In genomic region chr10:98321203-98321780, GRCh38 we compare ENCODE assay signal across 28 cellular contexts. TPM values are rescaled to one million over a fixed set of nuclear protein-coding genes. Genes with fewer than 3 reads are reported as not detected.
A peak's percentile ranks its signal among the peaks of the same experiment; 100 is the strongest.
DNase-seq lines count a peak whose midpoint lies in the region; ATAC-seq and TF ChIP-seq lines count a peak whose summit lies in the region.
"Had no signal": no experiment of that assay in that cellular context is flagged by ENCODE, and none has a peak within 500 bp of the region (broad histone marks: within the 10 kb centered on the region; RNA-seq: fewer than 3 reads in every experiment).

No MANE protein-coding gene starts in this region.

- ATAC-seq in activated naive CD4-positive, alpha-beta T cell treated with anti-CD3 and anti-CD28 coated beads, Interleukin-2, amount 50 U/mL, for 72 hours: no peak
- ATAC-seq in HG03139 (IDR thresholded peaks at IDR 0.05; ENCODE audit: unreplicated experiment) (no peak), right cardiac atrium (no peak)
- ATAC-seq: body of pancreas; esophagus mucosa; mucosa of descending colon; stimulated activated naive B cell treated with anti-CD40 and anti-IgM and Interleukin-4, amounts not matched to agents 10 μg/mL and 1 μg/mL and 100 μg/mL, for 72 hours had no signal

- no peak for TF ChIP-seq CTCF in adrenal gland (IDR thresholded peaks at IDR 0.05)

- H3K9me3 ChIP-seq in BLaER1: no peaks in the 10 kb centered on the region
- no peaks in the 10 kb centered on the region for H3K9me3 ChIP-seq in adrenal gland (replicated peaks in 1 of 3)
- H3K9me3 ChIP-seq in right cardiac atrium (ENCODE audit: control insufficient read depth, low read length): no peaks in the 10 kb centered on the region
- H3K9me3 ChIP-seq: body of pancreas, HAP-1, mucosa of descending colon, suprapubic skin had no signal

- H3K27ac ChIP-seq in BLaER1 (peak overlapping the region; percentile 77), adrenal gland (no peak overlapping the region), right cardiac atrium (ENCODE audit: low read length) (no peak overlapping the region)
- H3K27ac ChIP-seq: body of pancreas, suprapubic skin had no signal

- peak; percentile 60 for DNase-seq in Jurkat, Clone E6-1 (ENCODE audit: low read depth, low spot score)
- peak; percentile 12 for DNase-seq in NCI-H2227 treated with DMSO at 0.1 percent for 48 hours (lab: John Stamatoyannopoulos, UW)
- peak; percentile 83 for DNase-seq in islet precursor cell
- DNase-seq in activated naive CD4-positive, alpha-beta T cell treated with anti-CD3 and anti-CD28 coated beads, Interleukin-2, amount 50 U/mL, for 72 hours (ENCODE audit: low spot score in 2 of 2): no peak
- DNase-seq in adrenal gland: no peak
- no peak for DNase-seq in right cardiac atrium
- DNase-seq: activated CD4-positive, alpha-beta memory T cell treated with anti-CD3 and anti-CD28 coated beads, Interleukin-2, amount 10 ng/mL, durations not matched to agents 7 days and 5 days; activated CD4-positive, alpha-beta T cell treated with anti-CD3 and anti-CD28 coated beads for 1 hour; activated CD8-positive, alpha-beta memory T cell treated with anti-CD3 and anti-CD28 coated beads, Interleukin-2, amount 50 U/mL, for 4 hours; activated naive CD4-positive, alpha-beta T cell treated with Interleukin-2 at 50 U/mL for 16 hours; body of pancreas; CD4-positive, alpha-beta T cell; dermis blood vessel endothelial cell; head of caudate nucleus; mucosa of descending colon; natural killer cell; NCI-H187 treated with DMSO at 0.1 percent for 48 hours; NCI-H345; SIG-M5; stimulated activated naive B cell treated with anti-CD40 and anti-IgM and Interleukin-4, amounts not matched to agents 10 μg/mL and 1 μg/mL and 100 μg/mL, for 72 hours had no signal

- H3K9me3 Mint-ChIP-seq in activated naive CD4-positive, alpha-beta T cell treated with anti-CD3 and anti-CD28 coated beads, Interleukin-2, amount 50 U/mL, for 72 hours: no peaks in the 10 kb centered on the region
- H3K9me3 Mint-ChIP-seq: activated CD4-positive, alpha-beta memory T cell treated with anti-CD3 and anti-CD28 coated beads, Interleukin-2, amount 10 ng/mL, durations not matched to agents 7 days and 5 days; CD4-positive, alpha-beta T cell; central memory CD8-positive, alpha-beta T cell; natural killer cell; stimulated activated naive B cell treated with anti-CD40 and anti-IgM and Interleukin-4, amounts not matched to agents 10 μg/mL and 1 μg/mL and 100 μg/mL, for 72 hours; T-helper 2 cell treated with Interferon-gamma antibody and Interleukin-4, amounts not matched to agents 5 μg/mL and 100 μg/mL, for 36 hours had no signal

- H3K4me1 ChIP-seq in BLaER1 (peaks cover 77% of the 10 kb centered on the region), adrenal gland (replicated peaks in 1 of 2) (peaks cover 11 to 17% of the 10 kb centered on the region in 2 donors), right cardiac atrium (ENCODE audit: control insufficient read depth, insufficient read depth, low read length) (peaks cover 6% of the 10 kb centered on the region)
- H3K4me1 ChIP-seq: body of pancreas, HAP-1 had no signal

- H3K4me3 ChIP-seq in BLaER1: peak overlapping the region; percentile 40
- no peak overlapping the region for H3K4me3 ChIP-seq in Jurkat, Clone E6-1 (ENCODE audit: low read length)
- no peak overlapping the region for H3K4me3 ChIP-seq in adrenal gland
- H3K4me3 ChIP-seq in right cardiac atrium (ENCODE audit: low read length): no peak overlapping the region
- H3K4me3 ChIP-seq: body of pancreas, HAP-1, lung, mucosa of descending colon, suprapubic skin had no signal

- no peaks in the 10 kb centered on the region for H3K27me3 ChIP-seq in BLaER1
- H3K27me3 ChIP-seq in adrenal gland: no peaks in the 10 kb centered on the region
- H3K27me3 ChIP-seq in right cardiac atrium (ENCODE audit: control insufficient read depth, insufficient read depth): no peaks in the 10 kb centered on the region
- H3K27me3 ChIP-seq: body of pancreas, suprapubic skin had no signal

- no peak for TF ChIP-seq POLR2A in adrenal gland (IDR thresholded peaks at IDR 0.05)

- H3K4me2 ChIP-seq in BLaER1: peak overlapping the region; percentile 90

- H3K36me3 Mint-ChIP-seq in activated naive CD4-positive, alpha-beta T cell treated with anti-CD3 and anti-CD28 coated beads, Interleukin-2, amount 50 U/mL, for 72 hours: no peaks in the 10 kb centered on the region
- H3K36me3 Mint-ChIP-seq: natural killer cell; stimulated activated naive B cell treated with anti-CD40 and anti-IgM and Interleukin-4, amounts not matched to agents 10 μg/mL and 1 μg/mL and 100 μg/mL, for 72 hours had no signal

- 83 to 90% (median 86%) methylated on average over 18 of the region's 18 CpGs for WGBS in adrenal gland, 4 donors
- 85% methylated on average over 18 of the region's 18 CpGs for WGBS in right cardiac atrium

- H3K36me3 ChIP-seq in BLaER1 (no peaks in the 10 kb centered on the region), adrenal gland (replicated peaks in 1 of 2) (no peaks in the 10 kb centered on the region)
- H3K36me3 ChIP-seq: HAP-1, suprapubic skin had no signal

- peak overlapping the region; percentile 72; the same call in 1 of the 2 replicates for H3K9ac ChIP-seq in BLaER1

- intact Hi-C loops in adrenal gland (cut with DNase I): no loop called here
- intact Hi-C loops in right cardiac atrium (cut with DNase I): no loop called here

- H4K20me1 ChIP-seq in BLaER1: no peaks in the 10 kb centered on the region

- no peak overlapping the region for H3K27ac Mint-ChIP-seq in activated naive CD4-positive, alpha-beta T cell treated with anti-CD3 and anti-CD28 coated beads, Interleukin-2, amount 50 U/mL, for 72 hours
- H3K27ac Mint-ChIP-seq: activated CD4-positive, alpha-beta memory T cell treated with anti-CD3 and anti-CD28 coated beads, Interleukin-2, amount 10 ng/mL, durations not matched to agents 7 days and 5 days; CD4-positive, alpha-beta T cell; natural killer cell; stimulated activated naive B cell treated with anti-CD40 and anti-IgM and Interleukin-4, amounts not matched to agents 10 μg/mL and 1 μg/mL and 100 μg/mL, for 72 hours; T-helper 2 cell treated with Interferon-gamma antibody and Interleukin-4, amounts not matched to agents 5 μg/mL and 100 μg/mL, for 36 hours had no signal

RNA-seq across cellular contexts. Expression of gene LOXL4, which starts 53.3 kb away (rescaled TPM):
- not detected for polyA plus RNA-seq in Jurkat, Clone E6-1 (2012; ENCODE audit: insufficient read depth, insufficient read length)
- not detected for total RNA-seq in activated naive CD4-positive, alpha-beta T cell treated with anti-CD3 and anti-CD28 coated beads, Interleukin-2, amount 50 U/mL, for 72 hours
- total RNA-seq in adrenal gland (10 to 100 TPM in 1 of 8 donors, 1 to 10 TPM in 7; 2.3 to 14.4 (median 5.1) TPM), right cardiac atrium (under 1 TPM; 0.59 to 0.96 (median 0.79) TPM)
- polyA plus RNA-seq in adrenal gland (1 to 10 TPM; 1.4 to 7.8 (median 2.3) TPM), right cardiac atrium (0.77 TPM)
- total RNA-seq: activated CD4-positive, alpha-beta memory T cell treated with anti-CD3 and anti-CD28 coated beads, Interleukin-2, amount 10 ng/mL, durations not matched to agents 7 days and 5 days; CD4-positive, alpha-beta T cell had no signal

Comparison
In these comparisons a context has a peak if more than half of its experiments do, and no peak if none do; other contexts are left out.
1. DNase-seq: peak in Jurkat, Clone E6-1 (single experiment), NCI-H2227 treated with DMSO at 0.1 percent for 48 hours (single experiment) and islet precursor cell (single experiment); none in activated naive CD4-positive, alpha-beta T cell treated with anti-CD3 and anti-CD28 coated beads, Interleukin-2, amount 50 U/mL, for 72 hours (0 of 2), adrenal gland (0 of 7) and right cardiac atrium (0 of 3).